In the genomic region with DNA sequence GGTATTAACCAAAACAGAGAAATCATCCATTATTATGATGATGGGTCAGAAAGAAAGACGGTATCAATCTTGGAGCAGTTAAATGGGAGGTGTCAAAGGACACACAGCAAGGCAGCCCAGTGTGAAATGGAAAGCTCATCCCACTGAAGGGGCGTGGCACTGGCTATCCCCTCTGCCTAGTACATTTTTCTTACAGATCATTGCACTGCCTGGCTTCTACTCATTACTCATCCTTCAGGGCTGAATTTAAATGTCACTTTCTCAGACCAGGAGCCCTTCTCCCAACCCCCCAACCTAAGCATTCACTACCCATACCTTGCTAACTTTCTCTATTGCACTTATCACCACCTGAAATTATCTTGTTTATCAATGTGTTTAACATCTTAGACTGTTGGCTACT, we compare ENCODE assay signal across 8 cellular contexts. TPM values are rescaled to one million over a fixed set of nuclear protein-coding genes. Genes with fewer than 3 reads are reported as not detected.
A peak's percentile ranks its signal among the peaks of the same experiment; 100 is the strongest.
DNase-seq lines count a peak whose midpoint lies in the region; ATAC-seq and TF ChIP-seq lines count a peak whose summit lies in the region.

No MANE protein-coding gene starts in this region.

- H3K4me1 ChIP-seq in heart right ventricle (peaks cover 15 to 94% (median 64%) of the 10 kb centered on the region in 9 donors), testis (peaks cover 38% of the 10 kb centered on the region), esophagus muscularis mucosa (peaks cover 39 to 64% (median 43%) of the 10 kb centered on the region in 4 donors)

- H3K27me3 ChIP-seq in heart right ventricle (no peaks in the 10 kb centered on the region), testis (no peaks in the 10 kb centered on the region), esophagus muscularis mucosa (no peaks in the 10 kb centered on the region)

- no peaks in the 10 kb centered on the region for H3K9me3 Mint-ChIP-seq in activated naive CD4-positive, alpha-beta T cell treated with anti-CD3 and anti-CD28 coated beads for 36 hours

- no peak overlapping the region for H3K4me3 Mint-ChIP-seq in activated naive CD4-positive, alpha-beta T cell treated with anti-CD3 and anti-CD28 coated beads for 36 hours

- H3K4me3 ChIP-seq in heart right ventricle, result no peak overlapping the region
- no peak overlapping the region for H3K4me3 ChIP-seq in testis
- no peak overlapping the region for H3K4me3 ChIP-seq in esophagus muscularis mucosa

- no peak overlapping the region for H3K27ac Mint-ChIP-seq in activated naive CD4-positive, alpha-beta T cell treated with anti-CD3 and anti-CD28 coated beads for 36 hours

- DNase-seq in activated naive CD4-positive, alpha-beta T cell treated with anti-CD3 and anti-CD28 coated beads for 36 hours, result peak; percentile 50
- DNase-seq in activated naive CD4-positive, alpha-beta T cell treated with anti-CD3 and anti-CD28 coated beads, Interleukin-2, amount 50 U/mL, for 16 hours, result no peak
- DNase-seq in OCI-M1 (lab: John Stamatoyannopoulos, UW), result peak; percentile 30
- DNase-seq in heart right ventricle, result no peak
- DNase-seq in testis, result peak; percentile 47
- DNase-seq in esophagus muscularis mucosa (ENCODE audit: extremely low spot score), result no peak
- no peak for DNase-seq in hippocampal formation (lab: John Stamatoyannopoulos, UW)
- no peak for DNase-seq in OCI-M2 (lab: John Stamatoyannopoulos, UW; ENCODE audit: unreplicated experiment)

- CTCF ChIA-PET in activated naive CD4-positive, alpha-beta T cell treated with anti-CD3 and anti-CD28 coated beads for 36 hours (lab: Charles Lee), result interaction anchor here (1.0 to 1.7 kb wide), 3 partner anchors 26 to 280 kb away, joined by 3 read pairs; no protein-coding TSS in a partner anchor

- H3K4me1 Mint-ChIP-seq in activated naive CD4-positive, alpha-beta T cell treated with anti-CD3 and anti-CD28 coated beads for 36 hours (ENCODE audit: low read depth), result peaks cover 61% of the 10 kb centered on the region

- TF ChIP-seq POLR2A in testis (IDR thresholded peaks at IDR 0.05), result no peak
- no peak for TF ChIP-seq POLR2A in esophagus muscularis mucosa (IDR thresholded peaks at IDR 0.05; ENCODE audit: low read depth)

- 58 to 65% methylated on average over 2 of the region's 2 CpGs for WGBS in heart right ventricle, 2 donors
- WGBS in testis, 2 donors, result 72 to 77% methylated on average over 2 of the region's 2 CpGs
- WGBS in esophagus muscularis mucosa, result 57% methylated on average over 2 of the region's 2 CpGs

- H3K27me3 Mint-ChIP-seq in activated naive CD4-positive, alpha-beta T cell treated with anti-CD3 and anti-CD28 coated beads for 36 hours (ENCODE audit: low read depth), result no peaks in the 10 kb centered on the region

- H3K9me3 ChIP-seq in heart right ventricle, result no peaks in the 10 kb centered on the region
- H3K9me3 ChIP-seq in testis, result no peaks in the 10 kb centered on the region
- H3K9me3 ChIP-seq in esophagus muscularis mucosa, result no peaks in the 10 kb centered on the region

- H3K36me3 ChIP-seq in heart right ventricle (no peaks in the 10 kb centered on the region), testis (ENCODE audit: low read depth, missing control alignments) (no peaks in the 10 kb centered on the region), esophagus muscularis mucosa (no peaks in the 10 kb centered on the region)

- peak in 5 of 8 donors; percentile 34 to 47 (median 35) for ATAC-seq in heart right ventricle

- no peak for TF ChIP-seq EP300 in esophagus muscularis mucosa (IDR thresholded peaks at IDR 0.05)

- TF ChIP-seq CTCF in heart right ventricle (IDR thresholded peaks at IDR 0.05) (no peak), testis (IDR thresholded peaks at IDR 0.05) (no peak), esophagus muscularis mucosa (IDR thresholded peaks at IDR 0.05) (no peak)

- intact Hi-C loops in activated naive CD4-positive, alpha-beta T cell treated with anti-CD3 and anti-CD28 coated beads for 36 hours (cut with micrococcal nuclease), result loop anchor here (1.0 to 2.0 kb wide), 6 partner anchors 8 to 85 kb away; no protein-coding TSS in a partner anchor
- intact Hi-C loops in heart right ventricle (cut with DNase I) (loop anchor here in 1 of 10 donors (10.0 kb wide), 1 partner anchor 51 kb away; no protein-coding TSS in a partner anchor), testis (cut with DNase I; ENCODE audit: low total_unique reads) (no loop called here), esophagus muscularis mucosa (cut with DNase I) (no loop called here)

- H3K27ac ChIP-seq in heart right ventricle (peak overlapping the region in 5 of 10 donors; percentile 29 to 58 (median 42)), testis (peak overlapping the region; percentile 29 to 44), esophagus muscularis mucosa (replicated peaks in 1 of 4) (no peak overlapping the region)

- H3K36me3 Mint-ChIP-seq in activated naive CD4-positive, alpha-beta T cell treated with anti-CD3 and anti-CD28 coated beads for 36 hours (ENCODE audit: low read depth), result no peaks in the 10 kb centered on the region

RNA-seq across cellular contexts. Expression of gene JAK1, which starts 10.1 kb away (rescaled TPM):
- 100 to 1,000 TPM; 139 to 140 TPM for total RNA-seq in activated naive CD4-positive, alpha-beta T cell treated with anti-CD3 and anti-CD28 coated beads for 36 hours
- total RNA-seq in heart right ventricle (100 to 1,000 TPM in 3 of 10 donors, 10 to 100 TPM in 7; 73.4 to 122 (median 84.4) TPM), testis (100 to 1,000 TPM; 117 to 142 TPM), esophagus muscularis mucosa (100 to 1,000 TPM; 112 to 158 (median 135) TPM)
- polyA plus RNA-seq in heart right ventricle (10 to 100 TPM; 20.1 to 38.5 TPM), testis (ENCODE audit: insufficient read depth, low read depth, low replicate concordance) (100 TPM)

Comparison
In these comparisons a context has a peak if more than half of its experiments do, and no peak if none do; other contexts are left out.
1. DNase-seq: peak in activated naive CD4-positive, alpha-beta T cell treated with anti-CD3 and anti-CD28 coated beads for 36 hours (single experiment), OCI-M1 (single experiment) and testis (single experiment); none in activated naive CD4-positive, alpha-beta T cell treated with anti-CD3 and anti-CD28 coated beads, Interleukin-2, amount 50 U/mL, for 16 hours (single experiment), heart right ventricle (0 of 2), esophagus muscularis mucosa (single experiment), hippocampal formation (0 of 2) and OCI-M2 (single experiment).
2. H3K27ac ChIP-seq: peak in testis (2 of 2); none in esophagus muscularis mucosa (0 of 4).